In genomic region chr5:29993286-29993685, GRCh38 we compare ENCODE assay signal across 39 cellular contexts.
"Had no signal": no experiment of that assay in that cellular context is flagged by ENCODE, and none has a peak within 500 bp of the region (broad histone marks: within the 10 kb centered on the region; RNA-seq: fewer than 3 reads in every experiment).

No MANE protein-coding gene starts in this region.

- H3K36me3 Mint-ChIP-seq: activated CD4-positive, alpha-beta memory T cell treated with anti-CD3 and anti-CD28 coated beads for 36 hours; activated CD8-positive, alpha-beta memory T cell treated with anti-CD3 and anti-CD28 coated beads, Interleukin-2, amount 10 ng/mL, durations not matched to agents 7 days and 5 days; activated naive CD4-positive, alpha-beta T cell treated with anti-CD3 and anti-CD28 coated beads, Interleukin-2, amount 50 U/mL, for 24 hours; activated naive CD8-positive, alpha-beta T cell treated with anti-CD3 and anti-CD28 coated beads for 36 hours had no signal

- DNase-seq: activated CD4-positive, alpha-beta memory T cell treated with anti-CD3 and anti-CD28 coated beads for 36 hours; activated CD4-positive, alpha-beta T cell treated with anti-CD3 and anti-CD28 coated beads for 36 hours; activated CD4-positive, alpha-beta T cell treated with anti-CD3 and anti-CD28 coated beads, Interleukin-2, amount 10 ng/mL, durations not matched to agents 24 days and 14 days; activated CD4-positive, CD25-positive, alpha-beta regulatory T cell; activated CD4-positive, CD25-positive, alpha-beta regulatory T cell treated with anti-CD3 and anti-CD28 coated beads, Interleukin-2, amount 50 U/mL, for 72 hours; activated CD8-positive, alpha-beta memory T cell treated with anti-CD3 and anti-CD28 coated beads, Interleukin-2, amount 10 ng/mL, durations not matched to agents 7 days and 5 days; activated CD8-positive, alpha-beta memory T cell treated with anti-CD3 and anti-CD28 coated beads, Interleukin-2, amount 50 U/mL, for 4 hours; activated CD8-positive, alpha-beta T cell treated with anti-CD3 and anti-CD28 coated beads, Interleukin-2, amount 10 ng/mL, durations not matched to agents 7 days and 5 days; activated effector memory CD4-positive, alpha-beta T cell treated with anti-CD3 and anti-CD28 coated beads, Interleukin-2, amount 50 U/mL, for 16 hours; activated naive CD4-positive, alpha-beta T cell treated with anti-CD3 and anti-CD28 coated beads for 36 hours; activated naive CD8-positive, alpha-beta T cell treated with anti-CD3 and anti-CD28 coated beads for 36 hours; activated naive CD8-positive, alpha-beta T cell treated with anti-CD3 and anti-CD28 coated beads, Interleukin-2, amount 50 U/mL, for 24 hours; activated T-cell treated with anti-CD3 and anti-CD28 coated beads, Interleukin-2, amount 50 U/mL, for 1 hour; activated T-cell treated with anti-CD3 and anti-CD28 coated beads, Interleukin-2, amount 50 U/mL, for 48 hours; adrenal gland; amygdala; aorta; body of pancreas; caudate nucleus; cortex of kidney; dermis blood vessel endothelial cell; effector CD4-positive, alpha-beta T cell; foreskin fibroblast; glutamatergic neuron; heart left ventricle; T-helper 1 cell; T-helper 17 cell; T1000 had no signal

- H3K36me3 ChIP-seq: adrenal gland, heart left ventricle had no signal

- H3K9me3 ChIP-seq: adrenal gland, body of pancreas, heart left ventricle had no signal

- H3K9me3 Mint-ChIP-seq: activated CD4-positive, alpha-beta T cell treated with anti-CD3 and anti-CD28 coated beads, Interleukin-2, amount 10 ng/mL, durations not matched to agents 24 days and 14 days had no signal

- H3K4me3 ChIP-seq: adrenal gland, body of pancreas, heart left ventricle, hepatocyte had no signal

- H3K4me2 ChIP-seq: hepatocyte had no signal

- H3K79me2 ChIP-seq: hepatocyte had no signal

- H3K27ac ChIP-seq: adrenal gland, body of pancreas, epithelial cell of prostate, heart left ventricle, hepatocyte had no signal

- ATAC-seq: activated CD4-positive, alpha-beta T cell treated with anti-CD3 and anti-CD28 coated beads for 36 hours; activated CD8-positive, alpha-beta memory T cell treated with anti-CD3 and anti-CD28 coated beads, Interleukin-2, amount 10 ng/mL, durations not matched to agents 7 days and 5 days; activated CD8-positive, alpha-beta T cell treated with anti-CD3 and anti-CD28 coated beads, Interleukin-2, amount 10 ng/mL, durations not matched to agents 7 days and 5 days; activated naive CD8-positive, alpha-beta T cell treated with anti-CD3 and anti-CD28 coated beads, Interleukin-2, amount 50 U/mL, for 24 hours; body of pancreas; esophagus mucosa; heart left ventricle; T-helper 17 cell had no signal

- H3K27me3 Mint-ChIP-seq: activated CD4-positive, alpha-beta memory T cell treated with anti-CD3 and anti-CD28 coated beads for 36 hours; activated CD4-positive, alpha-beta T cell treated with anti-CD3 and anti-CD28 coated beads for 36 hours; activated CD4-positive, alpha-beta T cell treated with anti-CD3 and anti-CD28 coated beads, Interleukin-2, amount 10 ng/mL, durations not matched to agents 24 days and 14 days; activated CD8-positive, alpha-beta memory T cell treated with anti-CD3 and anti-CD28 coated beads, Interleukin-2, amount 10 ng/mL, durations not matched to agents 7 days and 5 days; activated naive CD4-positive, alpha-beta T cell treated with anti-CD3 and anti-CD28 coated beads, Interleukin-2, amount 50 U/mL, for 24 hours; activated naive CD8-positive, alpha-beta T cell treated with anti-CD3 and anti-CD28 coated beads for 36 hours; activated naive CD8-positive, alpha-beta T cell treated with anti-CD3 and anti-CD28 coated beads, Interleukin-2, amount 50 U/mL, for 24 hours; T-helper 17 cell had no signal

- H3K27ac Mint-ChIP-seq: activated CD4-positive, alpha-beta memory T cell treated with anti-CD3 and anti-CD28 coated beads for 36 hours; activated CD4-positive, alpha-beta T cell treated with anti-CD3 and anti-CD28 coated beads for 36 hours; activated CD4-positive, alpha-beta T cell treated with anti-CD3 and anti-CD28 coated beads, Interleukin-2, amount 10 ng/mL, durations not matched to agents 24 days and 14 days; activated CD8-positive, alpha-beta memory T cell treated with anti-CD3 and anti-CD28 coated beads, Interleukin-2, amount 10 ng/mL, durations not matched to agents 7 days and 5 days; activated CD8-positive, alpha-beta T cell treated with anti-CD3 and anti-CD28 coated beads, Interleukin-2, amount 10 ng/mL, durations not matched to agents 7 days and 5 days; activated naive CD4-positive, alpha-beta T cell treated with anti-CD3 and anti-CD28 coated beads for 36 hours; activated naive CD4-positive, alpha-beta T cell treated with anti-CD3 and anti-CD28 coated beads, Interleukin-2, amount 50 U/mL, for 24 hours; activated naive CD8-positive, alpha-beta T cell treated with anti-CD3 and anti-CD28 coated beads for 36 hours; activated naive CD8-positive, alpha-beta T cell treated with anti-CD3 and anti-CD28 coated beads, Interleukin-2, amount 50 U/mL, for 24 hours; activated T-helper 1 cell treated with anti-CD3 and anti-CD28 coated beads, Interleukin-12 subunit alpha, Interleukin-12 subunit beta, Interleukin-2, Interleukin-4 antibody, amounts not matched to agents 30 ng/mL and 10 ng/mL and 1 ng/mL, durations not matched to agents 14 hours and 24 hours and 36 hours; activated T-helper 2 cell treated with anti-CD3 and anti-CD28 coated beads, Interferon-gamma antibody, Interleukin-2, Interleukin-4, amounts not matched to agents 10 μg/mL and 5 μg/mL and 100 μg/mL, durations not matched to agents 14 hours and 24 hours and 36 hours; T-helper 17 cell; T-helper 2 cell treated with Interferon-gamma antibody and Interleukin-4, amounts not matched to agents 5 μg/mL and 100 μg/mL, for 36 hours had no signal

- H3K4me1 Mint-ChIP-seq: activated CD4-positive, alpha-beta T cell treated with anti-CD3 and anti-CD28 coated beads for 36 hours; activated CD4-positive, alpha-beta T cell treated with anti-CD3 and anti-CD28 coated beads, Interleukin-2, amount 10 ng/mL, durations not matched to agents 24 days and 14 days; activated CD8-positive, alpha-beta memory T cell treated with anti-CD3 and anti-CD28 coated beads, Interleukin-2, amount 10 ng/mL, durations not matched to agents 7 days and 5 days; activated naive CD4-positive, alpha-beta T cell treated with anti-CD3 and anti-CD28 coated beads, Interleukin-2, amount 50 U/mL, for 24 hours; activated naive CD8-positive, alpha-beta T cell treated with anti-CD3 and anti-CD28 coated beads for 36 hours; activated naive CD8-positive, alpha-beta T cell treated with anti-CD3 and anti-CD28 coated beads, Interleukin-2, amount 50 U/mL, for 24 hours; T-helper 17 cell had no signal

- H2AFZ ChIP-seq: hepatocyte had no signal

- H3K4me1 ChIP-seq: adrenal gland, body of pancreas, heart left ventricle had no signal

- H3K4me3 Mint-ChIP-seq: activated CD4-positive, alpha-beta memory T cell treated with anti-CD3 and anti-CD28 coated beads for 36 hours; activated CD4-positive, alpha-beta T cell treated with anti-CD3 and anti-CD28 coated beads for 36 hours; activated CD4-positive, alpha-beta T cell treated with anti-CD3 and anti-CD28 coated beads, Interleukin-2, amount 10 ng/mL, durations not matched to agents 24 days and 14 days; activated CD8-positive, alpha-beta memory T cell treated with anti-CD3 and anti-CD28 coated beads, Interleukin-2, amount 10 ng/mL, durations not matched to agents 7 days and 5 days; activated CD8-positive, alpha-beta T cell treated with anti-CD3 and anti-CD28 coated beads, Interleukin-2, amount 10 ng/mL, durations not matched to agents 7 days and 5 days; activated naive CD4-positive, alpha-beta T cell treated with anti-CD3 and anti-CD28 coated beads for 36 hours; activated naive CD4-positive, alpha-beta T cell treated with anti-CD3 and anti-CD28 coated beads, Interleukin-2, amount 50 U/mL, for 24 hours; activated naive CD8-positive, alpha-beta T cell treated with anti-CD3 and anti-CD28 coated beads for 36 hours; activated naive CD8-positive, alpha-beta T cell treated with anti-CD3 and anti-CD28 coated beads, Interleukin-2, amount 50 U/mL, for 24 hours; activated T-helper 1 cell treated with anti-CD3 and anti-CD28 coated beads, Interleukin-12 subunit alpha, Interleukin-12 subunit beta, Interleukin-2, Interleukin-4 antibody, amounts not matched to agents 30 ng/mL and 10 ng/mL and 1 ng/mL, durations not matched to agents 14 hours and 24 hours and 36 hours; T-helper 17 cell; T-helper 2 cell treated with Interferon-gamma antibody and Interleukin-4, amounts not matched to agents 5 μg/mL and 100 μg/mL, for 36 hours had no signal

- FAIRE-seq: colon, endometrium, endothelial cell of umbilical vein, frontal cortex had no signal

- H3K27me3 ChIP-seq: adrenal gland, body of pancreas, heart left ventricle, hepatocyte had no signal
